Comparison of ENCODE assay signal across 22 cellular contexts in genomic region chr4:8870647-8871416, GRCh38. TPM values are rescaled to one million over a fixed set of nuclear protein-coding genes. Genes with fewer than 3 reads are reported as not detected.
A peak's percentile ranks its signal among the peaks of the same experiment; 100 is the strongest.
DNase-seq lines count a peak whose midpoint lies in the region; ATAC-seq and TF ChIP-seq lines count a peak whose summit lies in the region.
"Had no signal": no experiment of that assay in that cellular context is flagged by ENCODE, and none has a peak within 500 bp of the region (broad histone marks: within the 10 kb centered on the region; RNA-seq: fewer than 3 reads in every experiment).

No MANE protein-coding gene starts in this region.

- peak; percentile 38 for DNase-seq in BE2C
- DNase-seq in H7, result peak; percentile 85
- no peak for DNase-seq in dorsolateral prefrontal cortex
- no peak for DNase-seq in sciatic nerve (ENCODE audit: low spot score)
- no peak for DNase-seq in stimulated activated CD4-positive, alpha-beta T cell treated with anti-CD3 and anti-CD28 coated beads, Interleukin-4, amount 100 ng/mL, for 4 hours
- DNase-seq: activated B cell treated with CpG ODN at 0.5 μM for 24 hours; activated naive CD4-positive, alpha-beta T cell treated with anti-CD3 and anti-CD28 coated beads, Interleukin-2, amount 50 U/mL, for 16 hours; activated T-cell treated with anti-CD3 and anti-CD28 coated beads, Interleukin-2, amount 50 U/mL, for 48 hours; colonic mucosa; left colon; mucosa of descending colon; NCI-H1105 treated with DMSO at 0.1 percent for 48 hours; NCI-H524 treated with DMSO at 0.1 percent for 48 hours; occipital lobe; SHP77 treated with DMSO at 0.1 percent for 48 hours; stimulated activated naive CD4-positive, alpha-beta T cell had no signal

- intact Hi-C loops in dorsolateral prefrontal cortex (cut with DNase I), result no loop called here
- intact Hi-C loops in sciatic nerve (cut with DNase I), result no loop called here

- H4K20me1 ChIP-seq in neural cell (ENCODE audit: insufficient read depth), result no peaks in the 10 kb centered on the region

- H2AFZ ChIP-seq in neural cell (ENCODE audit: low read depth, low read length), result no peak overlapping the region

- H3K4me3 ChIP-seq in BE2C (ENCODE audit: low read depth, low read length) (peak overlapping the region; percentile 76), H7 (ENCODE audit: insufficient read depth, low read depth, low read length) (peak overlapping the region; percentile 30), dorsolateral prefrontal cortex (peak overlapping the region in 52 of 59 donors; percentile 8 to 61 (median 40)), neural cell (ENCODE audit: low read length) (peak overlapping the region; percentile 57)
- H3K4me3 ChIP-seq: colonic mucosa, mucosa of descending colon had no signal

- H3K4me2 ChIP-seq in neural cell (ENCODE audit: low read length), result no peak overlapping the region

- TF ChIP-seq CTCF in BE2C (IDR thresholded peaks at IDR 0.05; ENCODE audit: low read depth, low read length), result no peak
- TF ChIP-seq CTCF in dorsolateral prefrontal cortex (IDR thresholded peaks at IDR 0.05 in 54 of 56, conservative IDR thresholded peaks at IDR 0.05 in 2 of 56; ENCODE audit: low read depth in 1 of 56, partially characterized antibody in 56 of 56), result no peak
- TF ChIP-seq CTCF in neural cell (IDR thresholded peaks at IDR 0.05; ENCODE audit: poor library complexity, severe bottlenecking), result no peak

- ATAC-seq in GM18502 (IDR thresholded peaks at IDR 0.05; ENCODE audit: poor library complexity, unreplicated experiment) (no peak), HG03108 (IDR thresholded peaks at IDR 0.05; ENCODE audit: unreplicated experiment) (no peak), sciatic nerve (no peak)
- ATAC-seq: left colon had no signal

- TF ChIP-seq EP300 in neural cell (conservative IDR thresholded peaks at IDR 0.05; ENCODE audit: poor library complexity, severe bottlenecking), result no peak

- H3K27me3 ChIP-seq in BE2C (no peaks in the 10 kb centered on the region), H7 (ENCODE audit: control insufficient read depth, insufficient read depth, low read length) (peaks cover 95% of the 10 kb centered on the region), dorsolateral prefrontal cortex (peaks cover 0 to 98% (median 86%) of the 10 kb centered on the region in 45 donors), neural cell (ENCODE audit: insufficient read depth, low read depth, low read length) (peaks cover 92% of the 10 kb centered on the region)

- peak overlapping the region; percentile 41 for H3K9ac ChIP-seq in neural cell (ENCODE audit: low read length)

- no peaks in the 10 kb centered on the region for H3K79me2 ChIP-seq in neural cell (replicated peaks; ENCODE audit: insufficient read depth, low read length)

- H3K36me3 ChIP-seq in BE2C (peaks cover 16% of the 10 kb centered on the region), H7 (replicated peaks; ENCODE audit: control insufficient read depth, insufficient read depth, low read length) (no peaks in the 10 kb centered on the region), neural cell (ENCODE audit: insufficient read depth, low read length) (no peaks in the 10 kb centered on the region)
- H3K36me3 ChIP-seq: colonic mucosa, tibial nerve had no signal

- H3K9me2 ChIP-seq in neural cell (ENCODE audit: insufficient read depth, low read length), result no peaks in the 10 kb centered on the region

- H3K27ac ChIP-seq in dorsolateral prefrontal cortex (no peak overlapping the region), neural cell (ENCODE audit: low read length) (no peak overlapping the region)
- H3K27ac ChIP-seq: colonic mucosa, tibial nerve had no signal

- no peak for TF ChIP-seq RAD21 in neural cell (conservative IDR thresholded peaks at IDR 0.05)

- H3K9me3 ChIP-seq in BE2C (no peaks in the 10 kb centered on the region), neural cell (ENCODE audit: low read length) (no peaks in the 10 kb centered on the region)
- H3K9me3 ChIP-seq: colonic mucosa, mucosa of descending colon, tibial nerve had no signal

- no peaks in the 10 kb centered on the region for H3F3A ChIP-seq in neural cell (ENCODE audit: insufficient read depth, low read length, poor library complexity, severe bottlenecking)

- H3K4me1 ChIP-seq in BE2C, result peaks cover 3% of the 10 kb centered on the region; the same call in 1 of the 2 replicates
- H3K4me1 ChIP-seq: colonic mucosa had no signal

TF ChIP-seq in neural cell, 6 proteins besides CTCF, POLR2A, EP300 and RAD21:
- no peak for TF ChIP-seq EZH2 (IDR thresholded peaks at IDR 0.05; ENCODE audit: borderline replicate concordance, insufficient read depth, low read length, poor library complexity, severe bottlenecking)
- no peak for TF ChIP-seq POLR2AphosphoS5 (IDR thresholded peaks at IDR 0.05)
- no peak for TF ChIP-seq SMC3 (conservative IDR thresholded peaks at IDR 0.05; ENCODE audit: poor library complexity)
- no peak for TF ChIP-seq REST (IDR thresholded peaks at IDR 0.05; ENCODE audit: borderline replicate concordance)
- TF ChIP-seq MXI1 (conservative IDR thresholded peaks at IDR 0.05; ENCODE audit: poor library complexity, severe bottlenecking), result no peak
- no peak for TF ChIP-seq TAF1 (IDR thresholded peaks at IDR 0.05; ENCODE audit: low read depth)
TF ChIP-seq in neural cell: peak in this region for 0.

RNA-seq across cellular contexts. Expression of gene HMX1, which starts 0.8 kb away (rescaled TPM):
- 31.2 TPM for polyA plus RNA-seq in BE2C (2012; ENCODE audit: insufficient read depth, insufficient read length, low read depth)
- 2.0 and 4.4 TPM in 2 replicates for total RNA-seq in H7 (2014; rRNA removed; shearing (Covaris generic))
- total RNA-seq in dorsolateral prefrontal cortex (1 to 10 TPM in 60 of 120 experiments, under 1 TPM in 59, not detected in 1; 0.28 to 3.6 (median 1.0) TPM), sciatic nerve (not detected)
- 0.89 and 1.1 TPM in 2 replicates for polyA plus RNA-seq in neural cell
- 0.73 and 0.93 TPM in 2 replicates for polyA minus RNA-seq in neural cell
- total RNA-seq: activated B cell treated with CpG ODN at 0.5 μM for 24 hours, colonic mucosa, fibroblast of villous mesenchyme, left colon, OCI-LY7 had no signal

Comparison
In these comparisons a context has a peak if more than half of its experiments do, and no peak if none do; other contexts are left out.
1. DNase-seq: peak in BE2C (single experiment) and H7 (single experiment); none in dorsolateral prefrontal cortex (0 of 10), sciatic nerve (single experiment) and stimulated activated CD4-positive, alpha-beta T cell treated with anti-CD3 and anti-CD28 coated beads, Interleukin-4, amount 100 ng/mL, for 4 hours (0 of 2).
2. Peak in every context shown above with its lines, with median percentiles within 50 percentile points of each other: H3K4me3 ChIP-seq.